In the genomic region with DNA sequence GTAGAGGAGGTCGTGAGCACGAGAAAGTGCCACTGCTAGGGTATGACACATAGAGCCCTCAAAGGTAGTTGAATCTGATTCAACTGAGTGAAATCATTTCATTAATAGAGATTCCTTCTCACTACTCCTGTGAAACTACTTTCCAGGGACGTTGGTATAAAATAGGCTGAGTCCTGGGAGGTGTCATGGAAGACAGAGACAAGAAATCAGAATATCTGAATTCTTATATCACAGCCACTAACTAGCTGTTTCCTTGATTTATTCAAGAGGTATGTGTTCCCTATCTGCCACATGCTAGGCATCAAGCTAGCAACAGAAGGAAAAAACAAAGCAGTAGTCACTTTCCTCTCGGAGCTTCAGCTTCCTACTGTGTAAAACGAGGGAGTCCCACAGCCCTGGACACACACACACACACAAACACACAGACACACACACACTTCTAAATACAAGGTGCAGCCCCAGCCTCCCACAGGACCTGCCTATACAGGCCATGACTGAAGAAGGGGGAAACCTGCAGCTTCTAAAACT, we compare ENCODE assay signal across 30 cellular contexts.
DNase-seq lines count a peak whose midpoint lies in the region; ATAC-seq, FAIRE-seq and TF ChIP-seq lines count a peak whose summit lies in the region.
"Had no signal": no experiment of that assay in that cellular context is flagged by ENCODE, and none has a peak within 500 bp of the region (broad histone marks: within the 10 kb centered on the region; RNA-seq: fewer than 3 reads in every experiment).

No MANE protein-coding gene starts in this region.

- H3K36me3 ChIP-seq in HUES64 (ENCODE audit: insufficient read depth, low read length) (no peaks in the 10 kb centered on the region), endothelial cell of umbilical vein (ENCODE audit: control insufficient read depth in 2 of 2, extremely low read depth in 1 of 2, insufficient read depth in 2 of 2, low read length in 2 of 2) (no peaks in the 10 kb centered on the region), neural progenitor cell (no peaks in the 10 kb centered on the region), smooth muscle cell (ENCODE audit: low read depth) (no peaks in the 10 kb centered on the region)
- H3K36me3 ChIP-seq: neutrophil had no signal

- no peak overlapping the region for H2AFZ ChIP-seq in endothelial cell of umbilical vein (ENCODE audit: low read depth, low read length)
- peak overlapping the region; percentile 46 for H2AFZ ChIP-seq in neural progenitor cell (replicated peaks)
- H2AFZ ChIP-seq in smooth muscle cell (ENCODE audit: low read depth) = no peak overlapping the region

- H3K27me3 ChIP-seq in HUES64 (ENCODE audit: insufficient read depth, low read length) (peaks cover 42% of the 10 kb centered on the region), endothelial cell of umbilical vein (ENCODE audit: control insufficient read depth in 2 of 2, insufficient read depth in 2 of 2, low read length in 2 of 2) (no peaks in the 10 kb centered on the region), neural progenitor cell (no peaks in the 10 kb centered on the region), smooth muscle cell (ENCODE audit: low read depth) (no peaks in the 10 kb centered on the region)
- H3K27me3 ChIP-seq: neutrophil had no signal

- dilution Hi-C loops in endothelial cell of umbilical vein (cut with MboI; ENCODE audit: extremely low pct_ligation_motif_present, low sequenced_read_pairs) = no loop called here

- no peaks in the 10 kb centered on the region for H3K36me3 Mint-ChIP-seq in neural progenitor cell
- H3K36me3 Mint-ChIP-seq: activated naive CD8-positive, alpha-beta T cell; CD4-positive, CD25-positive, alpha-beta regulatory T cell had no signal

- CTCF ChIA-PET in endothelial cell of umbilical vein (lab: Charles Lee) = interaction anchor here (1.1 kb wide), 1 partner anchor 11 kb away, joined by 3 read pairs; no protein-coding TSS in a partner anchor

- BruUV-seq in endothelial cell of umbilical vein (replicated peaks; lab: Mats Ljungman, UMichigan) = no TSS peak

- H3K4me2 ChIP-seq in endothelial cell of umbilical vein (ENCODE audit: insufficient read depth, low read length) = no peak overlapping the region
- H3K4me2 ChIP-seq in neural progenitor cell = peak overlapping the region; percentile 48
- H3K4me2 ChIP-seq in smooth muscle cell = no peak overlapping the region

- peak; percentile 79 for FAIRE-seq in endothelial cell of umbilical vein (lab: Jason Lieb, UNC)
- FAIRE-seq: A204.1, D721Med had no signal

- no peak overlapping the region for H3K4me3 Mint-ChIP-seq in neural progenitor cell
- H3K4me3 Mint-ChIP-seq: activated B cell treated with CpG ODN at 0.5 μM for 24 hours; activated naive CD8-positive, alpha-beta T cell; activated T-cell treated with anti-CD3 and anti-CD28 coated beads, Interleukin-2, amount 50 U/mL, for 24 hours; CD4-positive, CD25-positive, alpha-beta regulatory T cell; endodermal cell; memory B cell; stimulated activated memory B cell treated with anti-CD40 and anti-IgM and Interleukin-4, amounts not matched to agents 10 μg/mL and 1 μg/mL and 100 μg/mL, for 72 hours had no signal

- H4K20me1 ChIP-seq in endothelial cell of umbilical vein (replicated peaks; ENCODE audit: control insufficient read depth, extremely low read depth, insufficient read depth, low read length) (no peaks in the 10 kb centered on the region), neural progenitor cell (ENCODE audit: low read depth) (no peaks in the 10 kb centered on the region), smooth muscle cell (ENCODE audit: low read depth) (peaks cover 7% of the 10 kb centered on the region)

- ATAC-seq in GM21528 (IDR thresholded peaks at IDR 0.05; ENCODE audit: low FRiP score, unreplicated experiment) = no peak
- ATAC-seq: esophagus mucosa; left lobe of liver; stimulated activated memory B cell treated with anti-CD40 and anti-IgM and Interleukin-4, amounts not matched to agents 10 μg/mL and 1 μg/mL and 100 μg/mL, for 72 hours had no signal

- H3K9ac ChIP-seq in HUES64 (ENCODE audit: low read depth, low read length) (peak overlapping the region; percentile 21; the same call in 1 of the 2 replicates), endothelial cell of umbilical vein (replicated peaks; ENCODE audit: extremely low read depth, insufficient read depth, low read length) (no peak overlapping the region), neural progenitor cell (no peak overlapping the region), smooth muscle cell (ENCODE audit: low read depth) (no peak overlapping the region)

- no peaks in the 10 kb centered on the region for H3K9me3 ChIP-seq in HUES64 (ENCODE audit: insufficient read depth, low read depth, low read length)
- no peaks in the 10 kb centered on the region for H3K9me3 ChIP-seq in endothelial cell of umbilical vein (replicated peaks; ENCODE audit: control insufficient read depth, insufficient read depth, low read length)
- no peaks in the 10 kb centered on the region for H3K9me3 ChIP-seq in neural progenitor cell (ENCODE audit: low read depth)
- no peaks in the 10 kb centered on the region for H3K9me3 ChIP-seq in smooth muscle cell (replicated peaks; ENCODE audit: low read depth)
- H3K9me3 ChIP-seq: neutrophil had no signal

- whole genome bisulfite sequencing in HUES64 = 14% methylated on average over 4 of the region's 5 CpGs
- 47% methylated on average over 5 of the region's 5 CpGs for WGBS in smooth muscle cell (ENCODE audit: low lambda C conversion rate)

- H3K79me2 ChIP-seq in endothelial cell of umbilical vein (ENCODE audit: control insufficient read depth, insufficient read depth, low read length) (peaks cover 2% of the 10 kb centered on the region), neural progenitor cell (ENCODE audit: low read depth) (no peaks in the 10 kb centered on the region), smooth muscle cell (ENCODE audit: low read depth) (no peaks in the 10 kb centered on the region)

- TF ChIP-seq CTCF in endothelial cell of umbilical vein (IDR thresholded peaks at IDR 0.05; ENCODE audit: extremely low read depth in 1 of 2, insufficient read depth in 1 of 2, low read depth in 1 of 2, low read length in 2 of 2) = no peak
- TF ChIP-seq CTCF in neural progenitor cell (IDR thresholded peaks at IDR 0.05) = no peak
- TF ChIP-seq CTCF in smooth muscle cell (IDR thresholded peaks at IDR 0.05; ENCODE audit: borderline replicate concordance, insufficient read depth, poor library complexity, severe bottlenecking) = no peak

- H3F3A ChIP-seq in neural progenitor cell (ENCODE audit: low read depth) = peaks cover 6% of the 10 kb centered on the region
- H3F3A ChIP-seq in smooth muscle cell (ENCODE audit: low read depth) = no peaks in the 10 kb centered on the region

- DNase-seq in COLO829 (ENCODE audit: low spot score) (peak; percentile 20), endothelial cell of umbilical vein (ENCODE audit: low read depth, low spot score) (peak; percentile 71), neural progenitor cell (ENCODE audit: low spot score) (no peak), NCI-H1930 (lab: John Stamatoyannopoulos, UW) (no peak), smooth muscle cell (lab: John Stamatoyannopoulos, UW; ENCODE audit: unreplicated experiment) (no peak)
- DNase-seq in stimulated activated CD8-positive, alpha-beta memory T cell treated with anti-CD3 and anti-CD28 coated beads, Interleukin-4, amount 100 ng/mL, for 48 hours = no peak
- DNase-seq: activated B cell treated with CpG ODN at 0.5 μM for 24 hours; activated CD4-positive, alpha-beta T cell treated with anti-CD3 and anti-CD28 coated beads, Interleukin-2, amount 50 U/mL, for 1 hour; activated effector memory CD4-positive, alpha-beta T cell treated with anti-CD3 and anti-CD28 coated beads, Interleukin-2, amount 50 U/mL, for 16 hours; activated T-cell treated with anti-CD3 and anti-CD28 coated beads, Interleukin-2, amount 50 U/mL, for 24 hours; AML-193; CD4-positive, CD25-positive, alpha-beta regulatory T cell; DND-41; endodermal cell; KBM-7; NCI-H1092 treated with DMSO at 0.1 percent for 48 hours; NCI-H187; NCI-H524 had no signal

- H3K27ac ChIP-seq in HUES64 (ENCODE audit: low read depth, low read length) (peak overlapping the region; percentile 81; the same call in 1 of the 2 replicates), endothelial cell of umbilical vein (ENCODE audit: insufficient read depth, low read depth, low read length) (peak overlapping the region; percentile 7), neural progenitor cell (no peak overlapping the region), smooth muscle cell (ENCODE audit: low read depth) (no peak overlapping the region)
- H3K27ac ChIP-seq: neutrophil, SK-N-MC had no signal

- H3K4me1 ChIP-seq in HUES64 (ENCODE audit: insufficient read depth, low read length) = peaks cover 17% of the 10 kb centered on the region
- H3K4me1 ChIP-seq in endothelial cell of umbilical vein (ENCODE audit: control insufficient read depth, extremely low read depth, insufficient read depth, low read length) = peaks cover 22% of the 10 kb centered on the region
- H3K4me1 ChIP-seq in neural progenitor cell = peaks cover 13% of the 10 kb centered on the region
- H3K4me1 ChIP-seq in smooth muscle cell (ENCODE audit: low read depth) = no peaks in the 10 kb centered on the region

- H3K27me3 Mint-ChIP-seq in neural progenitor cell (ENCODE audit: insufficient read depth, low read depth) = peaks cover 3% of the 10 kb centered on the region
- H3K27me3 Mint-ChIP-seq: activated B cell treated with CpG ODN at 0.5 μM for 24 hours; activated naive CD8-positive, alpha-beta T cell; activated T-cell treated with anti-CD3 and anti-CD28 coated beads, Interleukin-2, amount 50 U/mL, for 24 hours; CD4-positive, CD25-positive, alpha-beta regulatory T cell; memory B cell; stimulated activated memory B cell treated with anti-CD40 and anti-IgM and Interleukin-4, amounts not matched to agents 10 μg/mL and 1 μg/mL and 100 μg/mL, for 72 hours had no signal

- H3K9me3 Mint-ChIP-seq in neural progenitor cell = peaks cover 3% of the 10 kb centered on the region
- H3K9me3 Mint-ChIP-seq: activated B cell treated with CpG ODN at 0.5 μM for 24 hours, endodermal cell had no signal

- intact Hi-C loops in endothelial cell of umbilical vein (cut with micrococcal nuclease) = no loop called here

- H3K4me3 ChIP-seq in HUES64 (ENCODE audit: low read length) (peak overlapping the region; percentile 23; the same call in 1 of the 2 replicates), endothelial cell of umbilical vein (replicated peaks in 1 of 3; ENCODE audit: insufficient read depth in 1 of 3, low read depth in 1 of 3, low read length in 3 of 3) (no peak overlapping the region), neural progenitor cell (no peak overlapping the region), smooth muscle cell (no peak overlapping the region)
- H3K4me3 ChIP-seq: SK-N-MC had no signal

- H3K4me1 Mint-ChIP-seq in neural progenitor cell = peaks cover 5% of the 10 kb centered on the region

- H3K27ac Mint-ChIP-seq in neural progenitor cell = no peak overlapping the region
- H3K27ac Mint-ChIP-seq: activated B cell treated with CpG ODN at 0.5 μM for 24 hours; activated naive CD8-positive, alpha-beta T cell; activated T-cell treated with anti-CD3 and anti-CD28 coated beads, Interleukin-2, amount 50 U/mL, for 24 hours; CD4-positive, CD25-positive, alpha-beta regulatory T cell; endodermal cell; memory B cell; progenitor cell of endocrine pancreas; stimulated activated memory B cell treated with anti-CD40 and anti-IgM and Interleukin-4, amounts not matched to agents 10 μg/mL and 1 μg/mL and 100 μg/mL, for 72 hours had no signal

- no peak for TF ChIP-seq POLR2A in endothelial cell of umbilical vein (IDR thresholded peaks at IDR 0.05; ENCODE audit: low read depth, low read length)

- POLR2A ChIA-PET in endothelial cell of umbilical vein (lab: Charles Lee) = no interaction called here

- H3K9me1 ChIP-seq in endothelial cell of umbilical vein (replicated peaks; ENCODE audit: control insufficient read depth, extremely low read depth, insufficient read depth, low read length) = no peaks in the 10 kb centered on the region

Comparison
In these comparisons a context has a peak if more than half of its experiments do, and no peak if none do; other contexts are left out.
1. DNase-seq: peak in COLO829 (single experiment) and endothelial cell of umbilical vein (single experiment); none in neural progenitor cell (single experiment), NCI-H1930 (0 of 2), smooth muscle cell (single experiment) and stimulated activated CD8-positive, alpha-beta memory T cell treated with anti-CD3 and anti-CD28 coated beads, Interleukin-4, amount 100 ng/mL, for 48 hours (single experiment).
2. H3K27ac ChIP-seq: peak in HUES64 (single experiment) and endothelial cell of umbilical vein (single experiment); none in neural progenitor cell (single experiment) and smooth muscle cell (single experiment).